ENCODE assay signal across 8 cellular contexts in the genomic region with DNA sequence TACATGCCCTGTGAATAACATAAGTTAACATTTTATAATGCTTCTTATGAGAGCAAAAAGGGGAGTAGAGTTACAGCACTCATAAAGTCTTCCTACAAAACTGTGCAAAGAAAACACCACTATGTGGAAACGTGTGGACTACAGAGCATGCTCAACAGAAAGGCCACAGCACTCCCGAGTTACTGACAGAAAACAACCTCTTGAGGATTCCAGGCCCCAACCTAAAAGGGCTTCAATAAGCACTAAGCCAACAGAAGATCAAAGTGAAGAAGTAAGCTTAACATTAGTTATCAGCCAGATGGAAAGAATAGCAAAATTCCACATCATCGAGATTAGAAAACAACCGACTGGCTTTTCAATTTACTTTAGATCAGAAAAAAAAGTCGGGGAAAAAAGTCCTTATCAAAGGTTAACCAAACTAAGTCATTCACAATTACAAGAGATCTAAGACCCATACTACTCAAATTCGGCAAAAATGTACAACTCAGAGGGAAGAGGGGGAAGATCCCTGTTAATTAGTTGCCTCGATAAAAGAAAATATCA.
DNase-seq lines count a peak whose midpoint lies in the region; ATAC-seq and TF ChIP-seq lines count a peak whose summit lies in the region.

No MANE protein-coding gene starts in this region.

- peak overlapping the region; percentile 99 for H3K27ac ChIP-seq in VCaP

- H3K4me3 ChIP-seq in AG10803 (ENCODE audit: low read length): peak overlapping the region; percentile 86

- ATAC-seq in HG03565 (IDR thresholded peaks at IDR 0.05; ENCODE audit: unreplicated experiment) (no peak), HG03025 (IDR thresholded peaks at IDR 0.05; ENCODE audit: low FRiP score, unreplicated experiment) (no peak)

- TF ChIP-seq CTCF in AG10803 (conservative IDR thresholded peaks at IDR 0.05; ENCODE audit: low read length) (no peak), GM20000 (IDR thresholded peaks at IDR 0.05; ENCODE audit: extremely low read depth, missing control alignments) (no peak), VCaP (conservative IDR thresholded peaks at IDR 0.05) (no peak)

- DNase-seq in AG10803 (ENCODE audit: low read depth) (peak; percentile 51), GM20000 (ENCODE audit: low spot score) (peak; percentile 11), fibroblast of the conjunctiva (ENCODE audit: low read depth) (peak; percentile 12), putamen (ENCODE audit: low spot score) (peak; percentile 35), iPS-NIHi11 (ENCODE audit: low spot score) (no peak)
